8 cellular contexts compared by ENCODE assay signal in genomic region chr3:156681003-156681402, GRCh38. TPM values are rescaled to one million over a fixed set of nuclear protein-coding genes. Genes with fewer than 3 reads are reported as not detected.
DNase-seq lines count a peak whose midpoint lies in the region; ATAC-seq and TF ChIP-seq lines count a peak whose summit lies in the region.

No MANE protein-coding gene starts in this region.

- H3K4me3 ChIP-seq in BJ (ENCODE audit: low read depth, low read length) (no peak overlapping the region), astrocyte of the cerebellum (ENCODE audit: low read depth, low read length) (no peak overlapping the region)

- peak; percentile 75 for ATAC-seq in GM18861 (IDR thresholded peaks at IDR 0.05; ENCODE audit: unreplicated experiment)
- peak; percentile 67 for ATAC-seq in HG03025 (IDR thresholded peaks at IDR 0.05; ENCODE audit: low FRiP score, unreplicated experiment)

- CTCF ChIA-PET in BJ (lab: Yijun Ruan, JAX) = interaction anchor here (1.2 kb wide), 1 partner anchor 137 kb away, joined by 3 read pairs; no protein-coding TSS in a partner anchor

- POLR2A ChIA-PET in BJ (lab: Charles Lee) = interaction anchor here (0.9 kb wide), 1 partner anchor 70 kb away, joined by 4 read pairs; no protein-coding TSS in a partner anchor

- in situ Hi-C loops in astrocyte of the cerebellum (cut with HindIII; ENCODE audit: low sequenced_read_pairs) = loop anchor here (25.0 kb wide), 1 partner anchor 431 kb away; no protein-coding TSS in a partner anchor

- H3K36me3 ChIP-seq in BJ (ENCODE audit: control insufficient read depth, insufficient read depth, low read length) = peaks cover 2% of the 10 kb centered on the region

- TF ChIP-seq CTCF in BJ (IDR thresholded peaks at IDR 0.05; ENCODE audit: insufficient read depth, low read depth, low read length) (no peak), astrocyte of the cerebellum (IDR thresholded peaks at IDR 0.05; ENCODE audit: low read depth, low read length, missing control alignments) (no peak)

- DNase-seq in BJ (ENCODE audit: low read depth) = peak; percentile 85
- DNase-seq in NCI-H2107 treated with DMSO at 0.1 percent for 48 hours (lab: John Stamatoyannopoulos, UW; ENCODE audit: unreplicated experiment) = peak; percentile 86
- DNase-seq in astrocyte of the cerebellum (ENCODE audit: low read depth) = peak; percentile 86
- DNase-seq in kidney tubule cell (ENCODE audit: low spot score) = peak; percentile 84
- DNase-seq in stimulated activated naive CD4-positive, alpha-beta T cell treated with Interleukin-2 at 50 U/mL for 16 hours (lab: John Stamatoyannopoulos, UW) = no peak
- no peak for DNase-seq in activated CD4-positive, alpha-beta T cell treated with anti-CD3 and anti-CD28 coated beads, Interleukin-2, amount 50 U/mL, for 48 hours

- no peaks in the 10 kb centered on the region for H3K27me3 ChIP-seq in BJ (ENCODE audit: control insufficient read depth, insufficient read depth, low read length)

RNA-seq across cellular contexts. Expression of gene TIPARP, which starts 6.6 kb away (rescaled TPM):
- 23.0 and 30.9 TPM in 2 replicates for polyA plus RNA-seq in BJ (2011; rRNA removed)
- polyA minus RNA-seq in BJ (2011; rRNA and poly(A)+ RNA removed) = 30.2 and 37.6 TPM in 2 replicates

Comparison
In these comparisons a context has a peak if more than half of its experiments do, and no peak if none do; other contexts are left out.
1. DNase-seq: peak in BJ (single experiment), NCI-H2107 treated with DMSO at 0.1 percent for 48 hours (single experiment), astrocyte of the cerebellum (single experiment) and kidney tubule cell (single experiment); none in stimulated activated naive CD4-positive, alpha-beta T cell treated with Interleukin-2 at 50 U/mL for 16 hours (single experiment) and activated CD4-positive, alpha-beta T cell treated with anti-CD3 and anti-CD28 coated beads, Interleukin-2, amount 50 U/mL, for 48 hours (0 of 2).